ENCODE assay signal across 28 cellular contexts in the genomic region with DNA sequence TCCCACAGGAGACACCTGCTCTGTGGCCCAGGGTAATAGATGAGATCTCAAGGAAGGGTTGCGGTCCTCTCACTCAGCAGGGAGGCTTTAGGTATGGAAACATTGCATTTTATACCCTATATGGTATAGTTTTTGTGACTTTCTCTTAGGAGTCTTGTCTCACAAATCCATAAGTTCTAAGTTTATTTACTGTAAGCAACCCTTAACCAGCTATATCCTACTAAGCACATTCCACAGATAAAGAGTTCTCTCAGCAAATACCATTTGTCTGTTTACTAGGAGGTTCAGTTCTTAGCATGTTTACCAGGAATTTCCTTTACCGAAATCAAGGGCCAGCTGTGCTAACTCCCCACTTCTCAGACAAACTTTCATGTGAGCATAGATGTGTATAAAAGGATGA.
DNase-seq lines count a peak whose midpoint lies in the region; ATAC-seq and TF ChIP-seq lines count a peak whose summit lies in the region.
"Had no signal": no experiment of that assay in that cellular context is flagged by ENCODE, and none has a peak within 500 bp of the region (broad histone marks: within the 10 kb centered on the region; RNA-seq: fewer than 3 reads in every experiment).

No MANE protein-coding gene starts in this region.

- in situ Hi-C loops in Panc1 (cut with HindIII; ENCODE audit: low pct_unique_long_range_greater_than_20kb, low sequenced_read_pairs) = no loop called here

- POLR2A ChIA-PET in Panc1 (lab: Charles Lee) = no interaction called here

- peaks cover 22% of the 10 kb centered on the region for H3K36me3 Mint-ChIP-seq in endodermal cell (ENCODE audit: low read depth)
- no peaks in the 10 kb centered on the region for H3K36me3 Mint-ChIP-seq in natural killer cell treated with Interleukin-12 subunit alpha and Interleukin-12 subunit beta and Interleukin-15 and Interleukin-18, amount 100 ng/mL, for 72 hours
- H3K36me3 Mint-ChIP-seq: CD4-positive, alpha-beta memory T cell had no signal

- 80 to 88% methylated on average over 1 to 2 of the region's 2 CpGs for WGBS in endodermal cell (ENCODE audit: insufficient coverage in 1 of 2, insufficient read length in 1 of 2), 2 experiments
- WGBS in mesendoderm (ENCODE audit: extremely low coverage, insufficient coverage, low lambda C conversion rate) = no CpG with 5 or more reads among the region's 2 CpGs
- WGBS in spleen, 5 donors = 91 to 95% (median 93%) methylated on average over 2 of the region's 2 CpGs

- H3K56ac ChIP-seq in mesendoderm (ENCODE audit: low read length) = no peak overlapping the region

- no peak overlapping the region for H4K8ac ChIP-seq in mesendoderm (ENCODE audit: low read depth, low read length)

- H3K9me3 Mint-ChIP-seq in endodermal cell = no peaks in the 10 kb centered on the region
- no peaks in the 10 kb centered on the region for H3K9me3 Mint-ChIP-seq in natural killer cell treated with Interleukin-12 subunit alpha and Interleukin-12 subunit beta and Interleukin-15 and Interleukin-18, amount 100 ng/mL, for 72 hours
- H3K9me3 Mint-ChIP-seq: CD4-positive, alpha-beta memory T cell had no signal

- no peak overlapping the region for H3K18ac ChIP-seq in mesendoderm (ENCODE audit: low read length)

- TF ChIP-seq POLR2A in spleen (IDR thresholded peaks at IDR 0.05) = no peak

- H3K4ac ChIP-seq in mesendoderm (ENCODE audit: low read depth, low read length) = no peak overlapping the region

- no peak for TF ChIP-seq CTCF in Panc1 (IDR thresholded peaks at IDR 0.05)
- no peak for TF ChIP-seq CTCF in endodermal cell (conservative IDR thresholded peaks at IDR 0.05)
- TF ChIP-seq CTCF in spleen (IDR thresholded peaks at IDR 0.05 in 8 of 11, conservative IDR thresholded peaks at IDR 0.05 in 3 of 11) = no peak

- no peak overlapping the region for H2BK120ac ChIP-seq in mesendoderm (ENCODE audit: low read depth, low read length)

- H3K4me1 Mint-ChIP-seq in endodermal cell = peaks cover 38% of the 10 kb centered on the region
- no peaks in the 10 kb centered on the region for H3K4me1 Mint-ChIP-seq in natural killer cell treated with Interleukin-12 subunit alpha and Interleukin-12 subunit beta and Interleukin-15 and Interleukin-18, amount 100 ng/mL, for 72 hours (ENCODE audit: low read depth in 2 of 2)
- H3K4me1 Mint-ChIP-seq: CD4-positive, alpha-beta memory T cell had no signal

- H3K27ac ChIP-seq in HUES48 (ENCODE audit: low read depth, low read length) (peak overlapping the region; percentile 10), Panc1 (ENCODE audit: low read length) (no peak overlapping the region), endodermal cell (ENCODE audit: low read depth, low read length) (no peak overlapping the region), mesendoderm (ENCODE audit: low read depth, low read length) (peak overlapping the region; percentile 25), spleen (no peak overlapping the region)
- H3K27ac ChIP-seq: A549; BLaER1 treated with 17β-estradiol and CSF1 and Interleukin-3, amounts not matched to agents 10 nM and 100 nM; PC-9 had no signal

- H4K5ac ChIP-seq in mesendoderm (ENCODE audit: low read length) = no peak overlapping the region

- CTCF ChIA-PET in Panc1 (lab: Charles Lee) = no interaction called here

- BruUV-seq in Panc1 (replicated peaks; lab: Mats Ljungman, UMichigan) = no TSS peak

- intact Hi-C loops in Panc1 (cut with micrococcal nuclease; ENCODE audit: unreplicated experiment) = no loop called here
- intact Hi-C loops in spleen (cut with DNase I; ENCODE audit: low total_unique reads) = no loop called here

- no peaks in the 10 kb centered on the region for H3K79me1 ChIP-seq in mesendoderm (ENCODE audit: low read length)

- H3K9me3 ChIP-seq in HUES48 (ENCODE audit: control insufficient read depth, insufficient read depth, low read length) (no peaks in the 10 kb centered on the region), Panc1 (ENCODE audit: control insufficient read depth, insufficient read depth, low read depth, low read length) (no peaks in the 10 kb centered on the region), endodermal cell (ENCODE audit: control insufficient read depth, low read length) (no peaks in the 10 kb centered on the region), spleen (no peaks in the 10 kb centered on the region)
- H3K9me3 ChIP-seq: A549; BLaER1 treated with 17β-estradiol and CSF1 and Interleukin-3, amounts not matched to agents 10 nM and 100 nM had no signal

- no peak overlapping the region for H3K23ac ChIP-seq in mesendoderm (ENCODE audit: low read length)

- no peak overlapping the region for H3K9ac ChIP-seq in HUES48 (ENCODE audit: low read depth, low read length)
- no peak overlapping the region for H3K9ac ChIP-seq in endodermal cell (ENCODE audit: extremely low read depth, low read length, poor library complexity, severe bottlenecking)
- H3K9ac ChIP-seq in mesendoderm (ENCODE audit: low read length) = no peak overlapping the region
- H3K9ac ChIP-seq: BLaER1 treated with 17β-estradiol and CSF1 and Interleukin-3, amounts not matched to agents 10 nM and 100 nM had no signal

- H2BK15ac ChIP-seq in mesendoderm (replicated peaks; ENCODE audit: low read depth) = no peak overlapping the region

- peak; percentile 32 for ATAC-seq in Panc1
- ATAC-seq in natural killer cell treated with Interleukin-12 subunit alpha and Interleukin-12 subunit beta and Interleukin-15 and Interleukin-18, amount 100 ng/mL, for 72 hours = no peak
- no peak for ATAC-seq in GM18861 (IDR thresholded peaks at IDR 0.05; ENCODE audit: unreplicated experiment)

- H3K27me3 Mint-ChIP-seq in endodermal cell (ENCODE audit: insufficient read depth) = no peaks in the 10 kb centered on the region
- H3K27me3 Mint-ChIP-seq in natural killer cell treated with Interleukin-12 subunit alpha and Interleukin-12 subunit beta and Interleukin-15 and Interleukin-18, amount 100 ng/mL, for 72 hours = no peaks in the 10 kb centered on the region
- H3K27me3 Mint-ChIP-seq: CD4-positive, alpha-beta memory T cell had no signal

- DNase-seq in Panc1 (ENCODE audit: low read depth, low spot score) (no peak), endodermal cell (no peak), mesendoderm (peak; percentile 10), spleen (no peak)
- no peak for DNase-seq in natural killer cell treated with Interleukin-12 subunit alpha and Interleukin-12 subunit beta and Interleukin-15 and Interleukin-18, amount 100 ng/mL, for 72 hours (ENCODE audit: low spot score)
- DNase-seq: AML-193; CD4-positive, alpha-beta memory T cell; COR-L47; DMS 273 treated with DMSO at 0.1 percent for 48 hours; DMS79; GF-D8; HCEC 1CT; Kasumi-1; NCI-H1105; NCI-H1436 treated with DMSO at 0.1 percent for 48 hours; NCI-H187 treated with DMSO at 0.1 percent for 48 hours; NCI-H2171 treated with DMSO at 0.1 percent for 48 hours; NCI-H345; NCI-H524 treated with DMSO at 0.1 percent for 48 hours; NCI-H774; NK-92 treated with Interleukin-12 subunit alpha and Interleukin-12 subunit beta, amount 100 ng/mL, for 24 hours; PC-9; RPMI8226; SHP77 had no signal

- no peak overlapping the region for H3K4me3 Mint-ChIP-seq in endodermal cell
- H3K4me3 Mint-ChIP-seq in natural killer cell treated with Interleukin-12 subunit alpha and Interleukin-12 subunit beta and Interleukin-15 and Interleukin-18, amount 100 ng/mL, for 72 hours = no peak overlapping the region
- H3K4me3 Mint-ChIP-seq: CD4-positive, alpha-beta memory T cell had no signal

- H3K36me3 ChIP-seq in HUES48 (ENCODE audit: control insufficient read depth, insufficient read depth, low read length) = peaks cover 34% of the 10 kb centered on the region
- H3K36me3 ChIP-seq in Panc1 (ENCODE audit: control insufficient read depth, insufficient read depth, low read length) = peaks cover 29% of the 10 kb centered on the region
- H3K36me3 ChIP-seq in endodermal cell (ENCODE audit: control insufficient read depth, insufficient read depth, low read length) = peaks cover 36% of the 10 kb centered on the region
- H3K36me3 ChIP-seq in mesendoderm (ENCODE audit: control insufficient read depth, insufficient read depth, low read length) = peaks cover 3% of the 10 kb centered on the region
- H3K36me3 ChIP-seq in spleen = peaks cover 0 to 35% (median 0%) of the 10 kb centered on the region in 6 donors

- H2AK5ac ChIP-seq in mesendoderm (ENCODE audit: low read length) = no peak overlapping the region

- no peak overlapping the region for H3K4me2 ChIP-seq in mesendoderm (ENCODE audit: low read length)
- H3K4me2 ChIP-seq: A549; BLaER1 treated with 17β-estradiol and CSF1 and Interleukin-3, amounts not matched to agents 10 nM and 100 nM; PC-9 had no signal

- peak overlapping the region; percentile 81 for H3K27ac Mint-ChIP-seq in endodermal cell
- no peak overlapping the region for H3K27ac Mint-ChIP-seq in natural killer cell treated with Interleukin-12 subunit alpha and Interleukin-12 subunit beta and Interleukin-15 and Interleukin-18, amount 100 ng/mL, for 72 hours
- H3K27ac Mint-ChIP-seq: CD4-positive, alpha-beta memory T cell had no signal

- no peaks in the 10 kb centered on the region for H3K27me3 ChIP-seq in HUES48 (ENCODE audit: control insufficient read depth, insufficient read depth, low read length)
- no peaks in the 10 kb centered on the region for H3K27me3 ChIP-seq in Panc1 (ENCODE audit: control insufficient read depth, insufficient read depth, low read length)
- no peaks in the 10 kb centered on the region for H3K27me3 ChIP-seq in endodermal cell (ENCODE audit: control insufficient read depth, insufficient read depth, low read length, poor library complexity, severe bottlenecking)
- H3K27me3 ChIP-seq in mesendoderm (ENCODE audit: insufficient read depth, low read length, poor library complexity) = no peaks in the 10 kb centered on the region
- no peaks in the 10 kb centered on the region for H3K27me3 ChIP-seq in spleen (replicated peaks in 1 of 7)
- H3K27me3 ChIP-seq: BLaER1 treated with 17β-estradiol and CSF1 and Interleukin-3, amounts not matched to agents 10 nM and 100 nM had no signal

- no peak overlapping the region for H2BK5ac ChIP-seq in mesendoderm (ENCODE audit: low read length)

- H3K4me3 ChIP-seq in HUES48 (ENCODE audit: low read depth, low read length) (no peak overlapping the region), Panc1 (ENCODE audit: low read depth in 2 of 2, low read length in 2 of 2) (no peak overlapping the region), endodermal cell (ENCODE audit: low read length) (no peak overlapping the region), mesendoderm (ENCODE audit: low read length) (no peak overlapping the region), spleen (no peak overlapping the region)
- H3K4me3 ChIP-seq: A549; BLaER1 treated with 17β-estradiol and CSF1 and Interleukin-3, amounts not matched to agents 10 nM and 100 nM; PC-9 had no signal

- H3K4me1 ChIP-seq in HUES48 (ENCODE audit: control insufficient read depth, insufficient read depth, low read length) = no peaks in the 10 kb centered on the region
- no peaks in the 10 kb centered on the region for H3K4me1 ChIP-seq in Panc1 (ENCODE audit: control insufficient read depth, insufficient read depth, low read length)
- peaks cover 18% of the 10 kb centered on the region for H3K4me1 ChIP-seq in endodermal cell (ENCODE audit: control insufficient read depth, insufficient read depth, low read length)
- peaks cover 3% of the 10 kb centered on the region for H3K4me1 ChIP-seq in mesendoderm (ENCODE audit: control insufficient read depth, low read depth, low read length)
- H3K4me1 ChIP-seq in spleen = no peaks in the 10 kb centered on the region
- H3K4me1 ChIP-seq: A549; BLaER1 treated with 17β-estradiol and CSF1 and Interleukin-3, amounts not matched to agents 10 nM and 100 nM had no signal

- H3K79me2 ChIP-seq in mesendoderm (ENCODE audit: control insufficient read depth, insufficient read depth, low read length) = no peaks in the 10 kb centered on the region

Comparison
In these comparisons a context has a peak if more than half of its experiments do, and no peak if none do; other contexts are left out.
1. H3K27ac ChIP-seq: peak in HUES48 (single experiment) and mesendoderm (single experiment); none in Panc1 (single experiment), endodermal cell (single experiment) and spleen (0 of 8).